10 cellular contexts compared by ENCODE assay signal in genomic region chr11:122656631-122657101, GRCh38. TPM values are rescaled to one million over a fixed set of nuclear protein-coding genes. Genes with fewer than 3 reads are reported as not detected.
DNase-seq lines count a peak whose midpoint lies in the region; ATAC-seq, FAIRE-seq and TF ChIP-seq lines count a peak whose summit lies in the region.
"Had no signal": no experiment of that assay in that cellular context is flagged by ENCODE, and none has a peak within 500 bp of the region (broad histone marks: within the 10 kb centered on the region; RNA-seq: fewer than 3 reads in every experiment).

No MANE protein-coding gene starts in this region.

- H2AFZ ChIP-seq in astrocyte (ENCODE audit: low read depth, low read length) = peak overlapping the region; percentile 62

- H3K27ac ChIP-seq in astrocyte (ENCODE audit: low read depth, low read length) = peak overlapping the region; percentile 92
- H3K27ac ChIP-seq in sigmoid colon = peak overlapping the region; percentile 82 to 97 (median 92)

- ATAC-seq in HG02981 (IDR thresholded peaks at IDR 0.05; ENCODE audit: unreplicated experiment) = no peak
- no peak for ATAC-seq in GM18498 (IDR thresholded peaks at IDR 0.05; ENCODE audit: unreplicated experiment)

- peak; percentile 72 for DNase-seq in NCI-H1092 treated with DMSO at 0.1 percent for 48 hours (lab: John Stamatoyannopoulos, UW)
- DNase-seq in NCI-H1092 (lab: John Stamatoyannopoulos, UW) = no peak
- peak; percentile 41 for DNase-seq in RPMI8226
- DNase-seq in astrocyte (ENCODE audit: low read depth) = peak; percentile 39
- peak; percentile 75 for DNase-seq in sigmoid colon

- intact Hi-C loops in sigmoid colon (cut with DNase I) = loop anchor here (2.0 to 10.0 kb wide), 3 partner anchors 71 to 408 kb away; partner anchors contain the start of gene HSPA8

- H3K9me3 ChIP-seq in astrocyte (ENCODE audit: insufficient read depth, low read depth, low read length) = no peaks in the 10 kb centered on the region
- H3K9me3 ChIP-seq in sigmoid colon = no peaks in the 10 kb centered on the region

- H3K27ac Mint-ChIP-seq in astrocyte (ENCODE audit: unreplicated experiment) = peak overlapping the region; percentile 89

- H3K4me2 ChIP-seq in astrocyte (ENCODE audit: low read length) = peak overlapping the region; percentile 97

- TF ChIP-seq EP300 in sigmoid colon (IDR thresholded peaks at IDR 0.05) = no peak

- FAIRE-seq in astrocyte (lab: Jason Lieb, UNC) = no peak
- FAIRE-seq: A204.1, colon had no signal

- peaks cover 3% of the 10 kb centered on the region for H3K9me3 Mint-ChIP-seq in astrocyte (ENCODE audit: unreplicated experiment)

- TF ChIP-seq CTCF in astrocyte (IDR thresholded peaks at IDR 0.05; ENCODE audit: insufficient read depth, low read depth, low read length) = no peak
- no peak for TF ChIP-seq CTCF in sigmoid colon (IDR thresholded peaks at IDR 0.05)

- H3K4me1 Mint-ChIP-seq in astrocyte (ENCODE audit: low read depth, unreplicated experiment) = peaks cover 21% of the 10 kb centered on the region

- H3K36me3 ChIP-seq in astrocyte (ENCODE audit: insufficient read depth, low read length) = peaks cover 6% of the 10 kb centered on the region
- H3K36me3 ChIP-seq in sigmoid colon = no peaks in the 10 kb centered on the region

- H3K4me3 ChIP-seq in astrocyte (ENCODE audit: insufficient read depth, low read depth, low read length) = peak overlapping the region; percentile 80
- peak overlapping the region; percentile 67 for H3K4me3 ChIP-seq in iPS-11a (ENCODE audit: low read depth, low read length)
- peak overlapping the region; percentile 54 to 89 (median 80) for H3K4me3 ChIP-seq in sigmoid colon

- peak overlapping the region; percentile 96 for H3K9ac ChIP-seq in astrocyte (ENCODE audit: low read length)

- H4K20me1 ChIP-seq in astrocyte (ENCODE audit: insufficient read depth, low read length) = peaks cover 50% of the 10 kb centered on the region

- H3K79me2 ChIP-seq in astrocyte (ENCODE audit: insufficient read depth, low read length) = peaks cover 53% of the 10 kb centered on the region

- no peaks in the 10 kb centered on the region for H3K27me3 Mint-ChIP-seq in astrocyte (ENCODE audit: low read depth, unreplicated experiment)

- H3K36me3 Mint-ChIP-seq in astrocyte (ENCODE audit: low read depth, unreplicated experiment) = peaks cover 7% of the 10 kb centered on the region

- peak overlapping the region; percentile 97 for H3K4me3 Mint-ChIP-seq in astrocyte (ENCODE audit: unreplicated experiment)

- TF ChIP-seq POLR2A in sigmoid colon (IDR thresholded peaks at IDR 0.05) = no peak

- 1 to 2% methylated on average over 25 of the region's 25 CpGs for WGBS in sigmoid colon, 2 donors

- H3K4me1 ChIP-seq in astrocyte (ENCODE audit: insufficient read depth, low read length) = peaks cover 22% of the 10 kb centered on the region
- peaks cover 0 to 30% (median 15%) of the 10 kb centered on the region in 4 donors for H3K4me1 ChIP-seq in sigmoid colon

- H3K27me3 ChIP-seq in astrocyte (ENCODE audit: insufficient read depth, low read length) (no peaks in the 10 kb centered on the region), sigmoid colon (no peaks in the 10 kb centered on the region)

RNA-seq across cellular contexts. Expression of gene UBASH3B, which starts 1.1 kb away (rescaled TPM):
- total RNA-seq in astrocyte = 62.1 and 64.0 TPM in 2 replicates
- total RNA-seq in sigmoid colon = 10 to 100 TPM in 1 of 4 donors, 1 to 10 TPM in 3; 2.0 to 12.9 (median 2.2) TPM
- 1 to 10 TPM; 1.4 to 3.2 (median 1.8) TPM for polyA plus RNA-seq in sigmoid colon
